1 cellular context compared by ENCODE assay signal in the genomic region with DNA sequence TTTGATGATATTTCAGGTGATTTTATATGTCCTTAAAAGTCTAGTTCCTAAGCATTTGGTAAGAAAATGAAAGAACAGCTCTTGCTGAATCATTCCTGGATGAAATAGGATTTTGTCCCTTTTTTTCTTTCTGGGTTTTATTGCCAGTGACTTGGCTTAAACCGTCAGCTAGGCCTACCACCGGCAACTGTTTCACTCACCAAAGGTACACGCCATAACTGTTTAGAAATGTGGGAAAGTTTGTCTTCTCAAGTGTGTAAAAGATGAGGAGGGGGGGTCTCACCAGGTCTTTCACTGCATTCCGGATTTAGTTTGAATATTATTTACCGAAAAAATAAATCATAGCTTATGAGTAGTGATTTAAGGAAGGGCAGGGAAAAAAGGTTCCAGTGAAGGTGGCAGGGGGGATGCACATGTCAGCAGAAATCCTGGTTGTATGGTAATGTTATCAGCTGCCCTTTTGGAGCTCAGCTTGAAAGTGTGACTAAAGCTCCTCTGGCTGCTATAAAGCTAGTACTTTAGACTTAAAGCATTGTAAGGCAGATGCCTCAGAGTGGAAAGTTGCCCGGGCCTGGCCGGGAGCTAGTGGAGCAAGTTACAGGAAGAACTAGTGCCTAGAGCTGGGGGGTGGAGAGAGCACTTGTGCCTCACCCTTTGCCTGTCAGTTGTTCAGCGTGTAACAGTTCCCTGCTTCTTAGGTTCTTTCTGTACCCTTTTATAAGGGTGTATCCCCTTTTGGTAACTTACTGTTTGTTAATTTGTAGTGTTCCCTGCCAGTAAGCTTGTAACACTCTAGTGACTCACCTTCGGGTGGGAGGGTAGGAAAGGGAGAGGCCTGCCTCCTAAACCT.
TF ChIP-seq lines count a peak whose summit lies in the region.

No MANE protein-coding gene starts in this region.

TF ChIP-seq in GM12878, 131 proteins besides CTCF, POLR2A, EP300 and RAD21 (continued from another document and continues in another):
- TF ChIP-seq, protein P1, sequence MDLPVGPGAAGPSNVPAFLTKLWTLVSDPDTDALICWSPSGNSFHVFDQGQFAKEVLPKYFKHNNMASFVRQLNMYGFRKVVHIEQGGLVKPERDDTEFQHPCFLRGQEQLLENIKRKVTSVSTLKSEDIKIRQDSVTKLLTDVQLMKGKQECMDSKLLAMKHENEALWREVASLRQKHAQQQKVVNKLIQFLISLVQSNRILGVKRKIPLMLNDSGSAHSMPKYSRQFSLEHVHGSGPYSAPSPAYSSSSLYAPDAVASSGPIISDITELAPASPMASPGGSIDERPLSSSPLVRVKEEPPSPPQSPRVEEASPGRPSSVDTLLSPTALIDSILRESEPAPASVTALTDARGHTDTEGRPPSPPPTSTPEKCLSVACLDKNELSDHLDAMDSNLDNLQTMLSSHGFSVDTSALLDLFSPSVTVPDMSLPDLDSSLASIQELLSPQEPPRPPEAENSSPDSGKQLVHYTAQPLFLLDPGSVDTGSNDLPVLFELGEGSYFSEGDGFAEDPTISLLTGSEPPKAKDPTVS (IDR thresholded peaks at IDR 0.05; ENCODE audit: low read depth, low read length), result no peak
- no peak for TF ChIP-seq TCF3 (IDR thresholded peaks at IDR 0.05; ENCODE audit: borderline replicate concordance, insufficient read depth, low read depth, low read length)
- TF ChIP-seq, protein P2, sequence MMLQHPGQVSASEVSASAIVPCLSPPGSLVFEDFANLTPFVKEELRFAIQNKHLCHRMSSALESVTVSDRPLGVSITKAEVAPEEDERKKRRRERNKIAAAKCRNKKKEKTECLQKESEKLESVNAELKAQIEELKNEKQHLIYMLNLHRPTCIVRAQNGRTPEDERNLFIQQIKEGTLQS (IDR thresholded peaks at IDR 0.05; ENCODE audit: borderline replicate concordance, extremely low read depth, low read depth, low read length), result no peak
- TF ChIP-seq MEF2B (IDR thresholded peaks at IDR 0.05; ENCODE audit: partially characterized antibody, poor library complexity, severe bottlenecking), result no peak
- no peak for TF ChIP-seq ZNF217 (IDR thresholded peaks at IDR 0.05)
- no peak for TF ChIP-seq GABPA (IDR thresholded peaks at IDR 0.05; ENCODE audit: low read depth)
- TF ChIP-seq ZNF622 (IDR thresholded peaks at IDR 0.05), result no peak
- TF ChIP-seq, protein P3, sequence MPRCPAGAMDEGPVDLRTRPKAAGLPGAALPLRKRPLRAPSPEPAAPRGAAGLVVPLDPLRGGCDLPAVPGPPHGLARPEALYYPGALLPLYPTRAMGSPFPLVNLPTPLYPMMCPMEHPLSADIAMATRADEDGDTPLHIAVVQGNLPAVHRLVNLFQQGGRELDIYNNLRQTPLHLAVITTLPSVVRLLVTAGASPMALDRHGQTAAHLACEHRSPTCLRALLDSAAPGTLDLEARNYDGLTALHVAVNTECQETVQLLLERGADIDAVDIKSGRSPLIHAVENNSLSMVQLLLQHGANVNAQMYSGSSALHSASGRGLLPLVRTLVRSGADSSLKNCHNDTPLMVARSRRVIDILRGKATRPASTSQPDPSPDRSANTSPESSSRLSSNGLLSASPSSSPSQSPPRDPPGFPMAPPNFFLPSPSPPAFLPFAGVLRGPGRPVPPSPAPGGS (IDR thresholded peaks at IDR 0.05; ENCODE audit: borderline replicate concordance, insufficient read depth, low read depth, low read length, poor library complexity, severe bottlenecking), result no peak
- TF ChIP-seq MTA3 (IDR thresholded peaks at IDR 0.05; ENCODE audit: borderline replicate concordance, low read length), result no peak
- no peak for TF ChIP-seq HCFC1 (IDR thresholded peaks at IDR 0.05; ENCODE audit: low read length)
- no peak for TF ChIP-seq POLR2AphosphoS2 (IDR thresholded peaks at IDR 0.05; ENCODE audit: low read depth, low read length)
- TF ChIP-seq, protein P4, sequence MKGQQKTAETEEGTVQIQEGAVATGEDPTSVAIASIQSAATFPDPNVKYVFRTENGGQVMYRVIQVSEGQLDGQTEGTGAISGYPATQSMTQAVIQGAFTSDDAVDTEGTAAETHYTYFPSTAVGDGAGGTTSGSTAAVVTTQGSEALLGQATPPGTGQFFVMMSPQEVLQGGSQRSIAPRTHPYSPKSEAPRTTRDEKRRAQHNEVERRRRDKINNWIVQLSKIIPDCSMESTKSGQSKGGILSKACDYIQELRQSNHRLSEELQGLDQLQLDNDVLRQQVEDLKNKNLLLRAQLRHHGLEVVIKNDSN (IDR thresholded peaks at IDR 0.05; ENCODE audit: borderline replicate concordance, extremely low read length, insufficient read depth, low read depth, low read length), result no peak
- no peak for TF ChIP-seq ESRRA (IDR thresholded peaks at IDR 0.05; ENCODE audit: low read length)
- no peak for TF ChIP-seq PML (IDR thresholded peaks at IDR 0.05; ENCODE audit: low read length)
- TF ChIP-seq SPI1 (IDR thresholded peaks at IDR 0.05; ENCODE audit: borderline replicate concordance, insufficient read depth, low read depth, low read length), result no peak
- TF ChIP-seq NFXL1 (IDR thresholded peaks at IDR 0.05; ENCODE audit: borderline replicate concordance), result no peak
- TF ChIP-seq, protein P5, sequence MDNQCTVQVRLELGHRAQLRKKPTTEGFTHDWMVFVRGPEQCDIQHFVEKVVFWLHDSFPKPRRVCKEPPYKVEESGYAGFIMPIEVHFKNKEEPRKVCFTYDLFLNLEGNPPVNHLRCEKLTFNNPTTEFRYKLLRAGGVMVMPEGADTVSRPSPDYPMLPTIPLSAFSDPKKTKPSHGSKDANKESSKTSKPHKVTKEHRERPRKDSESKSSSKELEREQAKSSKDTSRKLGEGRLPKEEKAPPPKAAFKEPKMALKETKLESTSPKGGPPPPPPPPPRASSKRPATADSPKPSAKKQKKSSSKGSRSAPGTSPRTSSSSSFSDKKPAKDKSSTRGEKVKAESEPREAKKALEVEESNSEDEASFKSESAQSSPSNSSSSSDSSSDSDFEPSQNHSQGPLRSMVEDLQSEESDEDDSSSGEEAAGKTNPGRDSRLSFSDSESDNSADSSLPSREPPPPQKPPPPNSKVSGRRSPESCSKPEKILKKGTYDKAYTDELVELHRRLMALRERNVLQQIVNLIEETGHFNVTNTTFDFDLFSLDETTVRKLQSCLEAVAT (IDR thresholded peaks at IDR 0.05), result peak; percentile 38; the same call in 1 of the 2 replicates
- no peak for TF ChIP-seq STAT1 (conservative IDR thresholded peaks at IDR 0.05)
- no peak for TF ChIP-seq TCF12 (IDR thresholded peaks at IDR 0.05; ENCODE audit: low read depth, low read length)
- no peak for TF ChIP-seq CHD4 (IDR thresholded peaks at IDR 0.05)
- TF ChIP-seq RB1 (IDR thresholded peaks at IDR 0.05; ENCODE audit: borderline replicate concordance), result 0 out of 2 replicates have a peak, but pooled peaks have one; percentile 4
- TF ChIP-seq RFX5 (IDR thresholded peaks at IDR 0.05; ENCODE audit: low read depth, low read length), result no peak
- TF ChIP-seq, protein P6, sequence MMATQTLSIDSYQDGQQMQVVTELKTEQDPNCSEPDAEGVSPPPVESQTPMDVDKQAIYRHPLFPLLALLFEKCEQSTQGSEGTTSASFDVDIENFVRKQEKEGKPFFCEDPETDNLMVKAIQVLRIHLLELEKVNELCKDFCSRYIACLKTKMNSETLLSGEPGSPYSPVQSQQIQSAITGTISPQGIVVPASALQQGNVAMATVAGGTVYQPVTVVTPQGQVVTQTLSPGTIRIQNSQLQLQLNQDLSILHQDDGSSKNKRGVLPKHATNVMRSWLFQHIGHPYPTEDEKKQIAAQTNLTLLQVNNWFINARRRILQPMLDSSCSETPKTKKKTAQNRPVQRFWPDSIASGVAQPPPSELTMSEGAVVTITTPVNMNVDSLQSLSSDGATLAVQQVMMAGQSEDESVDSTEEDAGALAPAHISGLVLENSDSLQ (IDR thresholded peaks at IDR 0.05), result peak; percentile 7; the same call in 1 of the 2 replicates
- TF ChIP-seq, protein P7, sequence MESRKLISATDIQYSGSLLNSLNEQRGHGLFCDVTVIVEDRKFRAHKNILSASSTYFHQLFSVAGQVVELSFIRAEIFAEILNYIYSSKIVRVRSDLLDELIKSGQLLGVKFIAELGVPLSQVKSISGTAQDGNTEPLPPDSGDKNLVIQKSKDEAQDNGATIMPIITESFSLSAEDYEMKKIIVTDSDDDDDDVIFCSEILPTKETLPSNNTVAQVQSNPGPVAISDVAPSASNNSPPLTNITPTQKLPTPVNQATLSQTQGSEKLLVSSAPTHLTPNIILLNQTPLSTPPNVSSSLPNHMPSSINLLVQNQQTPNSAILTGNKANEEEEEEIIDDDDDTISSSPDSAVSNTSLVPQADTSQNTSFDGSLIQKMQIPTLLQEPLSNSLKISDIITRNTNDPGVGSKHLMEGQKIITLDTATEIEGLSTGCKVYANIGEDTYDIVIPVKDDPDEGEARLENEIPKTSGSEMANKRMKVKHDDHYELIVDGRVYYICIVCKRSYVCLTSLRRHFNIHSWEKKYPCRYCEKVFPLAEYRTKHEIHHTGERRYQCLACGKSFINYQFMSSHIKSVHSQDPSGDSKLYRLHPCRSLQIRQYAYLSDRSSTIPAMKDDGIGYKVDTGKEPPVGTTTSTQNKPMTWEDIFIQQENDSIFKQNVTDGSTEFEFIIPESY (IDR thresholded peaks at IDR 0.05), result no peak
- TF ChIP-seq, protein P8, sequence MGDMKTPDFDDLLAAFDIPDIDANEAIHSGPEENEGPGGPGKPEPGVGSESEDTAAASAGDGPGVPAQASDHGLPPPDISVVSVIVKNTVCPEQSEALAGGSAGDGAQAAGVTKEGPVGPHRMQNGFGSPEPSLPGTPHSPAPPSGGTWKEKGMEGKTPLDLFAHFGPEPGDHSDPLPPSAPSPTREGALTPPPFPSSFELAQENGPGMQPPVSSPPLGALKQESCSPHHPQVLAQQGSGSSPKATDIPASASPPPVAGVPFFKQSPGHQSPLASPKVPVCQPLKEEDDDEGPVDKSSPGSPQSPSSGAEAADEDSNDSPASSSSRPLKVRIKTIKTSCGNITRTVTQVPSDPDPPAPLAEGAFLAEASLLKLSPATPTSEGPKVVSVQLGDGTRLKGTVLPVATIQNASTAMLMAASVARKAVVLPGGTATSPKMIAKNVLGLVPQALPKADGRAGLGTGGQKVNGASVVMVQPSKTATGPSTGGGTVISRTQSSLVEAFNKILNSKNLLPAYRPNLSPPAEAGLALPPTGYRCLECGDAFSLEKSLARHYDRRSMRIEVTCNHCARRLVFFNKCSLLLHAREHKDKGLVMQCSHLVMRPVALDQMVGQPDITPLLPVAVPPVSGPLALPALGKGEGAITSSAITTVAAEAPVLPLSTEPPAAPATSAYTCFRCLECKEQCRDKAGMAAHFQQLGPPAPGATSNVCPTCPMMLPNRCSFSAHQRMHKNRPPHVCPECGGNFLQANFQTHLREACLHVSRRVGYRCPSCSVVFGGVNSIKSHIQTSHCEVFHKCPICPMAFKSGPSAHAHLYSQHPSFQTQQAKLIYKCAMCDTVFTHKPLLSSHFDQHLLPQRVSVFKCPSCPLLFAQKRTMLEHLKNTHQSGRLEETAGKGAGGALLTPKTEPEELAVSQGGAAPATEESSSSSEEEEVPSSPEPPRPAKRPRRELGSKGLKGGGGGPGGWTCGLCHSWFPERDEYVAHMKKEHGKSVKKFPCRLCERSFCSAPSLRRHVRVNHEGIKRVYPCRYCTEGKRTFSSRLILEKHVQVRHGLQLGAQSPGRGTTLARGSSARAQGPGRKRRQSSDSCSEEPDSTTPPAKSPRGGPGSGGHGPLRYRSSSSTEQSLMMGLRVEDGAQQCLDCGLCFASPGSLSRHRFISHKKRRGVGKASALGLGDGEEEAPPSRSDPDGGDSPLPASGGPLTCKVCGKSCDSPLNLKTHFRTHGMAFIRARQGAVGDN (IDR thresholded peaks at IDR 0.05), result peak; percentile 35; the same call in 1 of the 2 replicates
- no peak for TF ChIP-seq SMAD5 (IDR thresholded peaks at IDR 0.05; ENCODE audit: low read depth)
- TF ChIP-seq, protein P9, sequence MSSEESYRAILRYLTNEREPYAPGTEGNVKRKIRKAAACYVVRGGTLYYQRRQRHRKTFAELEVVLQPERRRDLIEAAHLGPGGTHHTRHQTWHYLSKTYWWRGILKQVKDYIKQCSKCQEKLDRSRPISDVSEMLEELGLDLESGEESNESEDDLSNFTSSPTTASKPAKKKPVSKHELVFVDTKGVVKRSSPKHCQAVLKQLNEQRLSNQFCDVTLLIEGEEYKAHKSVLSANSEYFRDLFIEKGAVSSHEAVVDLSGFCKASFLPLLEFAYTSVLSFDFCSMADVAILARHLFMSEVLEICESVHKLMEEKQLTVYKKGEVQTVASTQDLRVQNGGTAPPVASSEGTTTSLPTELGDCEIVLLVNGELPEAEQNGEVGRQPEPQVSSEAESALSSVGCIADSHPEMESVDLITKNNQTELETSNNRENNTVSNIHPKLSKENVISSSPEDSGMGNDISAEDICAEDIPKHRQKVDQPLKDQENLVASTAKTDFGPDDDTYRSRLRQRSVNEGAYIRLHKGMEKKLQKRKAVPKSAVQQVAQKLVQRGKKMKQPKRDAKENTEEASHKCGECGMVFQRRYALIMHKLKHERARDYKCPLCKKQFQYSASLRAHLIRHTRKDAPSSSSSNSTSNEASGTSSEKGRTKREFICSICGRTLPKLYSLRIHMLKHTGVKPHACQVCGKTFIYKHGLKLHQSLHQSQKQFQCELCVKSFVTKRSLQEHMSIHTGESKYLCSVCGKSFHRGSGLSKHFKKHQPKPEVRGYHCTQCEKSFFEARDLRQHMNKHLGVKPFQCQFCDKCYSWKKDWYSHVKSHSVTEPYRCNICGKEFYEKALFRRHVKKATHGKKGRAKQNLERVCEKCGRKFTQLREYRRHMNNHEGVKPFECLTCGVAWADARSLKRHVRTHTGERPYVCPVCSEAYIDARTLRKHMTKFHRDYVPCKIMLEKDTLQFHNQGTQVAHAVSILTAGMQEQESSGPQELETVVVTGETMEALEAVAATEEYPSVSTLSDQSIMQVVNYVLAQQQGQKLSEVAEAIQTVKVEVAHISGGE (CRISPR knock-in tag; IDR thresholded peaks at IDR 0.05), result no peak
- 0 out of 4 replicates have a peak, but pooled peaks of 1 of the 2 experiments have one; percentile 4 for TF ChIP-seq IKZF2 (IDR thresholded peaks at IDR 0.05)
- no peak for TF ChIP-seq NFIC (IDR thresholded peaks at IDR 0.05; ENCODE audit: low read depth, low read length)
- TF ChIP-seq PAX5 (IDR thresholded peaks at IDR 0.05; ENCODE audit: borderline replicate concordance, low read depth, low read length), result no peak
- peak; percentile 88 for TF ChIP-seq POLR2AphosphoS5 (IDR thresholded peaks at IDR 0.05; ENCODE audit: low read length)
- TF ChIP-seq IRF4 (IDR thresholded peaks at IDR 0.05; ENCODE audit: low read depth, low read length), result no peak
- TF ChIP-seq YY1 (IDR thresholded peaks at IDR 0.05; ENCODE audit: low read depth, low read length), result no peak
- no peak for TF ChIP-seq HDAC6 (IDR thresholded peaks at IDR 0.05; ENCODE audit: unreplicated experiment)
- TF ChIP-seq, protein P10, sequence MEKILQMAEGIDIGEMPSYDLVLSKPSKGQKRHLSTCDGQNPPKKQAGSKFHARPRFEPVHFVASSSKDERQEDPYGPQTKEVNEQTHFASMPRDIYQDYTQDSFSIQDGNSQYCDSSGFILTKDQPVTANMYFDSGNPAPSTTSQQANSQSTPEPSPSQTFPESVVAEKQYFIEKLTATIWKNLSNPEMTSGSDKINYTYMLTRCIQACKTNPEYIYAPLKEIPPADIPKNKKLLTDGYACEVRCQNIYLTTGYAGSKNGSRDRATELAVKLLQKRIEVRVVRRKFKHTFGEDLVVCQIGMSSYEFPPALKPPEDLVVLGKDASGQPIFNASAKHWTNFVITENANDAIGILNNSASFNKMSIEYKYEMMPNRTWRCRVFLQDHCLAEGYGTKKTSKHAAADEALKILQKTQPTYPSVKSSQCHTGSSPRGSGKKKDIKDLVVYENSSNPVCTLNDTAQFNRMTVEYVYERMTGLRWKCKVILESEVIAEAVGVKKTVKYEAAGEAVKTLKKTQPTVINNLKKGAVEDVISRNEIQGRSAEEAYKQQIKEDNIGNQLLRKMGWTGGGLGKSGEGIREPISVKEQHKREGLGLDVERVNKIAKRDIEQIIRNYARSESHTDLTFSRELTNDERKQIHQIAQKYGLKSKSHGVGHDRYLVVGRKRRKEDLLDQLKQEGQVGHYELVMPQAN (conservative IDR thresholded peaks at IDR 0.05), result no peak; the same call in 1 of the 2 replicates
- no peak for TF ChIP-seq BRCA1 (IDR thresholded peaks at IDR 0.05; ENCODE audit: low read depth, low read length)
- peak; percentile 22; the same call in 1 of the 2 replicates for TF ChIP-seq NBN (IDR thresholded peaks at IDR 0.05)
- no peak for TF ChIP-seq CREB1 (IDR thresholded peaks at IDR 0.05; ENCODE audit: low read depth)
- peak; percentile 36; the same call in 1 of the 2 replicates for TF ChIP-seq MXI1 (IDR thresholded peaks at IDR 0.05; ENCODE audit: low read depth, low read length)
